In genomic region chr14:23077962-23078361, GRCh38 we compare ENCODE assay signal across 15 cellular contexts. TPM values are rescaled to one million over a fixed set of nuclear protein-coding genes. Genes with fewer than 3 reads are reported as not detected.
DNase-seq lines count a peak whose midpoint lies in the region; ATAC-seq, FAIRE-seq and TF ChIP-seq lines count a peak whose summit lies in the region.
"Had no signal": no experiment of that assay in that cellular context is flagged by ENCODE, and none has a peak within 500 bp of the region (broad histone marks: within the 10 kb centered on the region; RNA-seq: fewer than 3 reads in every experiment).

No MANE protein-coding gene starts in this region.

- H3K27me3 ChIP-seq in adrenal gland: no peaks in the 10 kb centered on the region
- no peaks in the 10 kb centered on the region for H3K27me3 ChIP-seq in HepG2 (ENCODE audit: control insufficient read depth in 1 of 2, insufficient read depth in 2 of 2, low read length in 2 of 2)

- peak overlapping the region; percentile 5 for H3K27ac Mint-ChIP-seq in activated CD4-positive, alpha-beta T cell treated with anti-CD3 and anti-CD28 coated beads, Interleukin-2, amount 10 ng/mL, durations not matched to agents 7 days and 5 days
- H3K27ac Mint-ChIP-seq: activated T-helper 1 cell treated with anti-CD3 and anti-CD28 coated beads, Interleukin-12 subunit alpha, Interleukin-12 subunit beta, Interleukin-2, Interleukin-4 antibody, amounts not matched to agents 30 ng/mL and 10 ng/mL and 1 ng/mL, durations not matched to agents 14 hours and 24 hours and 36 hours had no signal

- TF ChIP-seq EP300 in HepG2 (IDR thresholded peaks at IDR 0.05; ENCODE audit: low read depth in 2 of 2, low read length in 2 of 2) (no peak), HepG2 (CRISPR knock-in tag; IDR thresholded peaks at IDR 0.05; ENCODE audit: borderline replicate concordance) (no peak)

- H3K27me3 Mint-ChIP-seq in activated CD4-positive, alpha-beta T cell treated with anti-CD3 and anti-CD28 coated beads, Interleukin-2, amount 10 ng/mL, durations not matched to agents 7 days and 5 days: no peaks in the 10 kb centered on the region

- TF ChIP-seq RAD21 in HepG2 (CRISPR knock-in tag; IDR thresholded peaks at IDR 0.05): no peak

- no peak overlapping the region for H2AFZ ChIP-seq in HepG2 (ENCODE audit: low read length)

- in situ Hi-C loops in HepG2 (cut with HindIII; ENCODE audit: extremely low pct_ligation_motif_present, low pct_unique_long_range_greater_than_20kb): no loop called here

- H3K79me2 ChIP-seq in HepG2 (ENCODE audit: insufficient read depth, low read length): no peaks in the 10 kb centered on the region

- peaks cover 9% of the 10 kb centered on the region; the same call in 1 of the 2 replicates for H4K20me1 ChIP-seq in HepG2 (ENCODE audit: insufficient read depth, low read length)

- CTCF ChIA-PET in activated CD4-positive, alpha-beta T cell treated with anti-CD3 and anti-CD28 coated beads, Interleukin-2, amount 10 ng/mL, durations not matched to agents 7 days and 5 days (lab: Charles Lee): interaction anchor here (0.8 to 2.7 kb wide), 8 partner anchors 8 to 25 kb away, joined by 3 to 19 read pairs (median 9); partner anchors contain the start of genes ACIN1 and C14orf119
- CTCF ChIA-PET in HepG2 (lab: Yijun Ruan, JAX; ENCODE audit: low intra/inter-chr PET ratio, low total read pairs): interaction anchor here (1.6 to 4.1 kb wide), 4 partner anchors 9 to 109 kb away, joined by 4 to 20 read pairs (median 8); partner anchors contain the start of gene ACIN1

- ATAC-seq in HepG2: no peak

- H3K36me3 ChIP-seq in adrenal gland (replicated peaks in 1 of 2): peaks cover 0 to 97% of the 10 kb centered on the region in 2 donors
- peaks cover 63 to 94% of the 10 kb centered on the region in 2 experiments for H3K36me3 ChIP-seq in HepG2 (replicated peaks in 1 of 2; ENCODE audit: control insufficient read depth in 1 of 2, insufficient read depth in 2 of 2, low read length in 2 of 2)

- BruUV-seq in HepG2 (replicated peaks; lab: Mats Ljungman, UMichigan): no TSS peak

- H3K4me1 ChIP-seq in adrenal gland (replicated peaks in 1 of 2): peaks cover 22% of the 10 kb centered on the region in 2 donors
- H3K4me1 ChIP-seq in HepG2 (ENCODE audit: insufficient read depth, low read length): no peaks in the 10 kb centered on the region

- intact Hi-C loops in adrenal gland (cut with DNase I) (no loop called here), HepG2 (cut with micrococcal nuclease; ENCODE audit: unreplicated experiment) (loop anchor here (1.0 kb wide), 2 partner anchors 9 to 31 kb away; no protein-coding TSS in a partner anchor)

- no peak overlapping the region for H3K4me2 ChIP-seq in HepG2 (ENCODE audit: low read depth, low read length)

- POLR2A ChIA-PET in activated CD4-positive, alpha-beta T cell treated with anti-CD3 and anti-CD28 coated beads, Interleukin-2, amount 10 ng/mL, durations not matched to agents 7 days and 5 days (lab: Charles Lee): no interaction called here
- POLR2A ChIA-PET in HepG2 (lab: Yijun Ruan, JAX): interaction anchor here (1.4 to 5.8 kb wide), 5 partner anchors 9 to 101 kb away, joined by 3 to 85 read pairs (median 12); partner anchors contain the start of genes ACIN1 and C14orf119

- TF ChIP-seq CTCF in adrenal gland (IDR thresholded peaks at IDR 0.05): no peak
- no peak for TF ChIP-seq CTCF in HepG2 (CRISPR knock-in tag; IDR thresholded peaks at IDR 0.05)

- no peak for TF ChIP-seq POLR2A in adrenal gland (IDR thresholded peaks at IDR 0.05)
- no peak for TF ChIP-seq POLR2A in HepG2 (IDR thresholded peaks at IDR 0.05; ENCODE audit: insufficient read depth in 1 of 2, low read depth in 2 of 2, low read length in 2 of 2)

- H3K36me3 Mint-ChIP-seq in activated CD4-positive, alpha-beta T cell treated with anti-CD3 and anti-CD28 coated beads, Interleukin-2, amount 10 ng/mL, durations not matched to agents 7 days and 5 days (ENCODE audit: low read depth): peaks cover 52% of the 10 kb centered on the region

- H3K4me1 Mint-ChIP-seq in activated CD4-positive, alpha-beta T cell treated with anti-CD3 and anti-CD28 coated beads, Interleukin-2, amount 10 ng/mL, durations not matched to agents 7 days and 5 days: no peaks in the 10 kb centered on the region

- FAIRE-seq in HepG2 (lab: Jason Lieb, UNC): no peak

- H3K27ac ChIP-seq in adrenal gland (peak overlapping the region in 4 of 5 donors; percentile 18 to 85 (median 80)), HepG2 (ENCODE audit: extremely low read length, insufficient read depth, low read length) (no peak overlapping the region)

- H3K9me3 Mint-ChIP-seq in activated CD4-positive, alpha-beta T cell treated with anti-CD3 and anti-CD28 coated beads, Interleukin-2, amount 10 ng/mL, durations not matched to agents 7 days and 5 days: no peaks in the 10 kb centered on the region
- H3K9me3 Mint-ChIP-seq: activated T-helper 1 cell treated with anti-CD3 and anti-CD28 coated beads, Interleukin-12 subunit alpha, Interleukin-12 subunit beta, Interleukin-2, Interleukin-4 antibody, amounts not matched to agents 30 ng/mL and 10 ng/mL and 1 ng/mL, durations not matched to agents 14 hours and 24 hours and 36 hours had no signal

- H3K4me3 ChIP-seq in adrenal gland (peak overlapping the region in 1 of 4 donors; percentile 11), HepG2 (replicated peaks in 1 of 3; ENCODE audit: insufficient read depth in 1 of 3, low read depth in 2 of 3, low read length in 3 of 3) (no peak overlapping the region)

- no peak for DNase-seq in activated CD4-positive, alpha-beta T cell treated with anti-CD3 and anti-CD28 coated beads, Interleukin-2, amount 10 ng/mL, durations not matched to agents 7 days and 5 days
- DNase-seq in activated CD4-positive, alpha-beta T cell treated with anti-CD3 and anti-CD28 coated beads for 48 hours: no peak
- no peak for DNase-seq in adrenal gland
- DNase-seq in HepG2 (ENCODE audit: low spot score): no peak
- peak; percentile 51 for DNase-seq in stromal cell of bone marrow (ENCODE audit: low read depth)
- DNase-seq in EL: no peak
- no peak for DNase-seq in NCI-H1417 (lab: John Stamatoyannopoulos, UW)
- DNase-seq in inferior parietal cortex (ENCODE audit: extremely low spot score): no peak
- DNase-seq: DMS79 treated with DMSO at 0.1 percent for 48 hours; NCI-H2227 treated with DMSO at 0.1 percent for 48 hours; occipital lobe; stimulated activated CD4-positive, alpha-beta T cell treated with anti-CD3 and anti-CD28 coated beads, Interleukin-4, amount 100 ng/mL, for 4 hours; substantia nigra had no signal

- H3K9me3 ChIP-seq in adrenal gland (replicated peaks in 1 of 3): no peaks in the 10 kb centered on the region
- H3K9me3 ChIP-seq in HepG2 (ENCODE audit: low read length): no peaks in the 10 kb centered on the region

- WGBS in adrenal gland, 4 donors: 66 to 75% (median 69%) methylated on average over 5 of the region's 5 CpGs
- 97% methylated on average over 5 of the region's 5 CpGs for WGBS in HepG2 (ENCODE audit: low lambda C conversion rate)

- H3K4me3 Mint-ChIP-seq in activated CD4-positive, alpha-beta T cell treated with anti-CD3 and anti-CD28 coated beads, Interleukin-2, amount 10 ng/mL, durations not matched to agents 7 days and 5 days: no peak overlapping the region
- H3K4me3 Mint-ChIP-seq: activated T-helper 1 cell treated with anti-CD3 and anti-CD28 coated beads, Interleukin-12 subunit alpha, Interleukin-12 subunit beta, Interleukin-2, Interleukin-4 antibody, amounts not matched to agents 30 ng/mL and 10 ng/mL and 1 ng/mL, durations not matched to agents 14 hours and 24 hours and 36 hours had no signal

- no peak overlapping the region for H3K9ac ChIP-seq in HepG2 (ENCODE audit: insufficient read depth, low read depth, low read length)

RNA-seq across cellular contexts. Expression of gene ACIN1, which starts 17.0 kb away (rescaled TPM):
- total RNA-seq in activated CD4-positive, alpha-beta T cell treated with anti-CD3 and anti-CD28 coated beads, Interleukin-2, amount 10 ng/mL, durations not matched to agents 7 days and 5 days: 100 to 1,000 TPM; 202 to 221 TPM
- 100 to 1,000 TPM in 4 of 8 donors, 10 to 100 TPM in 4; 73.1 to 203 (median 111) TPM for total RNA-seq in adrenal gland
- 100 to 1,000 TPM; 116 to 431 (median 258) TPM for polyA plus RNA-seq in adrenal gland
- total RNA-seq in HepG2 (2016; rRNA removed; fragmentation: Illumina TruSeq; extraction: Trizol): 102 and 165 TPM in 2 replicates
- 71.3 and 71.5 TPM in 2 replicates for total RNA-seq in HepG2 (2016; cell fraction: cytosol; rRNA removed; fragmentation: Illumina TruSeq; extraction: Trizol; ENCODE audit: low read depth)
- 79.7 and 163 TPM in 2 replicates for total RNA-seq in HepG2 (2016; cell fraction: insoluble cytoplasmic fraction; rRNA removed; fragmentation: Illumina TruSeq; extraction: Trizol)
- total RNA-seq in HepG2 (2016; cell fraction: membrane; rRNA removed; fragmentation: Illumina TruSeq; extraction: Trizol): 59.8 and 62.7 TPM in 2 replicates
- total RNA-seq in HepG2 (2016; cell fraction: nucleus; rRNA removed; fragmentation: Illumina TruSeq; extraction: Trizol): 344 and 371 TPM in 2 replicates
- 183 and 222 TPM in 2 replicates for polyA plus RNA-seq in HepG2 (2011; rRNA removed)
- 64.2 and 64.8 TPM in 2 replicates for polyA plus RNA-seq in HepG2 (2011; cell fraction: cytosol; rRNA removed)
- 997 and 1,030 TPM in 2 replicates for polyA plus RNA-seq in HepG2 (2011; cell fraction: nucleus; rRNA removed)
- polyA plus RNA-seq in HepG2 (2012): 155 and 156 TPM in 2 replicates
- polyA plus RNA-seq in HepG2 (2016; cell fraction: cytosol; fragmentation: Illumina TruSeq; extraction: Trizol; ENCODE audit: low read depth): 17.6 and 21.0 TPM in 2 replicates
- polyA plus RNA-seq in HepG2 (2016; cell fraction: insoluble cytoplasmic fraction; fragmentation: Illumina TruSeq; extraction: Trizol; ENCODE audit: low read depth): 105 and 132 TPM in 2 replicates
- polyA plus RNA-seq in HepG2 (2016; cell fraction: membrane; fragmentation: Illumina TruSeq; extraction: Trizol; ENCODE audit: low read depth): 29.3 and 37.8 TPM in 2 replicates
- polyA plus RNA-seq in HepG2 (2016; cell fraction: nucleus; fragmentation: Illumina TruSeq; extraction: Trizol; ENCODE audit: insufficient read depth, low read depth): 1,263 and 1,283 TPM in 2 replicates
- 122 and 152 TPM in 2 replicates for polyA minus RNA-seq in HepG2 (2011; rRNA and poly(A)+ RNA removed; ENCODE audit: low replicate concordance)
- 39.4 and 46.3 TPM in 2 replicates for polyA minus RNA-seq in HepG2 (2011; cell fraction: cytosol; rRNA and poly(A)+ RNA removed)
- polyA minus RNA-seq in HepG2 (2011; cell fraction: nucleus; rRNA and poly(A)+ RNA removed): 630 and 693 TPM in 2 replicates

RNA-seq across cellular contexts. Expression of gene C14orf119, which starts 17.3 kb away (rescaled TPM):
- total RNA-seq in activated CD4-positive, alpha-beta T cell treated with anti-CD3 and anti-CD28 coated beads, Interleukin-2, amount 10 ng/mL, durations not matched to agents 7 days and 5 days: 10 to 100 TPM; 48.0 to 48.2 TPM
- total RNA-seq in adrenal gland (100 to 1,000 TPM in 1 of 8 donors, 10 to 100 TPM in 7; 23.9 to 206 (median 53.1) TPM), HepG2 (2016; rRNA removed; fragmentation: Illumina TruSeq; extraction: Trizol) (206 and 299 TPM in 2 replicates)
- polyA plus RNA-seq in adrenal gland (10 to 100 TPM; 28.0 to 52.9 (median 35.1) TPM), HepG2 (2011; rRNA removed) (104 and 117 TPM in 2 replicates)
- total RNA-seq in HepG2 (2016; cell fraction: cytosol; rRNA removed; fragmentation: Illumina TruSeq; extraction: Trizol; ENCODE audit: low read depth): 51.0 and 54.6 TPM in 2 replicates
- total RNA-seq in HepG2 (2016; cell fraction: insoluble cytoplasmic fraction; rRNA removed; fragmentation: Illumina TruSeq; extraction: Trizol): 204 and 326 TPM in 2 replicates
- 66.2 and 72.9 TPM in 2 replicates for total RNA-seq in HepG2 (2016; cell fraction: membrane; rRNA removed; fragmentation: Illumina TruSeq; extraction: Trizol)
- total RNA-seq in HepG2 (2016; cell fraction: nucleus; rRNA removed; fragmentation: Illumina TruSeq; extraction: Trizol): 67.0 and 72.0 TPM in 2 replicates
- polyA plus RNA-seq in HepG2 (2011; cell fraction: cytosol; rRNA removed): 125 and 157 TPM in 2 replicates
- 52.9 and 72.4 TPM in 2 replicates for polyA plus RNA-seq in HepG2 (2011; cell fraction: nucleus; rRNA removed)
- 79.1 and 104 TPM in 2 replicates for polyA plus RNA-seq in HepG2 (2012)
- 39.1 and 40.5 TPM in 2 replicates for polyA plus RNA-seq in HepG2 (2016; cell fraction: cytosol; fragmentation: Illumina TruSeq; extraction: Trizol; ENCODE audit: low read depth)
- 290 and 316 TPM in 2 replicates for polyA plus RNA-seq in HepG2 (2016; cell fraction: insoluble cytoplasmic fraction; fragmentation: Illumina TruSeq; extraction: Trizol; ENCODE audit: low read depth)
- polyA plus RNA-seq in HepG2 (2016; cell fraction: membrane; fragmentation: Illumina TruSeq; extraction: Trizol; ENCODE audit: low read depth): 46.1 and 51.5 TPM in 2 replicates
- 112 and 120 TPM in 2 replicates for polyA plus RNA-seq in HepG2 (2016; cell fraction: nucleus; fragmentation: Illumina TruSeq; extraction: Trizol; ENCODE audit: insufficient read depth, low read depth)
- 101 and 161 TPM in 2 replicates for polyA minus RNA-seq in HepG2 (2011; rRNA and poly(A)+ RNA removed; ENCODE audit: low replicate concordance)
- polyA minus RNA-seq in HepG2 (2011; cell fraction: cytosol; rRNA and poly(A)+ RNA removed): 54.7 and 61.1 TPM in 2 replicates
- 24.1 and 38.5 TPM in 2 replicates for polyA minus RNA-seq in HepG2 (2011; cell fraction: nucleus; rRNA and poly(A)+ RNA removed)

RNA-seq across cellular contexts. Expression of gene CDH24, which starts 20.6 kb away (rescaled TPM):
- total RNA-seq in activated CD4-positive, alpha-beta T cell treated with anti-CD3 and anti-CD28 coated beads, Interleukin-2, amount 10 ng/mL, durations not matched to agents 7 days and 5 days: 1 to 10 TPM; 2.9 to 3.0 TPM
- total RNA-seq in adrenal gland (1 to 10 TPM; 1.9 to 5.7 (median 3.4) TPM), HepG2 (2016; rRNA removed; fragmentation: Illumina TruSeq; extraction: Trizol) (0.41 and 0.69 TPM in 2 replicates)
- polyA plus RNA-seq in adrenal gland (10 to 100 TPM in 2 of 3 donors, 1 to 10 TPM in 1; 1.5 to 29.3 (median 15.3) TPM), HepG2 (2011; rRNA removed) (0.99 and 1.2 TPM in 2 replicates)
- total RNA-seq in HepG2 (2016; cell fraction: cytosol; rRNA removed; fragmentation: Illumina TruSeq; extraction: Trizol; ENCODE audit: low read depth): 0.35 and 0.40 TPM in 2 replicates
- total RNA-seq in HepG2 (2016; cell fraction: insoluble cytoplasmic fraction; rRNA removed; fragmentation: Illumina TruSeq; extraction: Trizol): 0.45 and 0.76 TPM in 2 replicates
- total RNA-seq in HepG2 (2016; cell fraction: membrane; rRNA removed; fragmentation: Illumina TruSeq; extraction: Trizol): 1.1 and 1.2 TPM in 2 replicates
- 0.56 and 0.59 TPM in 2 replicates for total RNA-seq in HepG2 (2016; cell fraction: nucleus; rRNA removed; fragmentation: Illumina TruSeq; extraction: Trizol)
- 0.41 and 0.76 TPM in 2 replicates for polyA plus RNA-seq in HepG2 (2011; cell fraction: cytosol; rRNA removed)
- 6.5 and 6.6 TPM in 2 replicates for polyA plus RNA-seq in HepG2 (2011; cell fraction: nucleus; rRNA removed)
- 0.50 and 0.55 TPM in 2 replicates for polyA plus RNA-seq in HepG2 (2012)
- polyA plus RNA-seq in HepG2 (2016; cell fraction: cytosol; fragmentation: Illumina TruSeq; extraction: Trizol; ENCODE audit: low read depth): 0.59 and 0.70 TPM in 2 replicates
- 0.41 and 0.73 TPM in 2 replicates for polyA plus RNA-seq in HepG2 (2016; cell fraction: insoluble cytoplasmic fraction; fragmentation: Illumina TruSeq; extraction: Trizol; ENCODE audit: low read depth)
- polyA plus RNA-seq in HepG2 (2016; cell fraction: membrane; fragmentation: Illumina TruSeq; extraction: Trizol; ENCODE audit: low read depth): 1.0 and 1.2 TPM in 2 replicates
- 2.5 and 2.8 TPM in 2 replicates for polyA plus RNA-seq in HepG2 (2016; cell fraction: nucleus; fragmentation: Illumina TruSeq; extraction: Trizol; ENCODE audit: insufficient read depth, low read depth)
- 1.1 and 16.3 TPM in 2 replicates for polyA minus RNA-seq in HepG2 (2011; rRNA and poly(A)+ RNA removed; ENCODE audit: low replicate concordance)
- 0.40 and 0.44 TPM in 2 replicates for polyA minus RNA-seq in HepG2 (2011; cell fraction: cytosol; rRNA and poly(A)+ RNA removed)
- 0.90 and 0.99 TPM in 2 replicates for polyA minus RNA-seq in HepG2 (2011; cell fraction: nucleus; rRNA and poly(A)+ RNA removed)

RNA-seq across cellular contexts. Expression of gene CIROP, which starts 26.8 kb away (rescaled TPM):
- total RNA-seq in activated CD4-positive, alpha-beta T cell treated with anti-CD3 and anti-CD28 coated beads, Interleukin-2, amount 10 ng/mL, durations not matched to agents 7 days and 5 days: not detected
- not detected for total RNA-seq in adrenal gland
- polyA plus RNA-seq in adrenal gland: not detected
- total RNA-seq in HepG2 (2016; rRNA removed; fragmentation: Illumina TruSeq; extraction: Trizol): not detected in 2 replicates
- total RNA-seq in HepG2 (2016; cell fraction: cytosol; rRNA removed; fragmentation: Illumina TruSeq; extraction: Trizol; ENCODE audit: low read depth): not detected in 2 replicates
- total RNA-seq in HepG2 (2016; cell fraction: insoluble cytoplasmic fraction; rRNA removed; fragmentation: Illumina TruSeq; extraction: Trizol): not detected in 2 replicates
- total RNA-seq in HepG2 (2016; cell fraction: membrane; rRNA removed; fragmentation: Illumina TruSeq; extraction: Trizol): not detected in 2 replicates
- total RNA-seq in HepG2 (2016; cell fraction: nucleus; rRNA removed; fragmentation: Illumina TruSeq; extraction: Trizol): not detected in 2 replicates
- polyA plus RNA-seq in HepG2 (2011; rRNA removed): 0.07 and 0.14 TPM in 2 replicates
- 0.05 and 0.14 TPM in 2 replicates for polyA plus RNA-seq in HepG2 (2011; cell fraction: cytosol; rRNA removed)
- polyA plus RNA-seq in HepG2 (2011; cell fraction: nucleus; rRNA removed): 0.18 and 0.59 TPM in 2 replicates
- polyA plus RNA-seq in HepG2 (2012): 0.05 and 0.12 TPM in 2 replicates
- polyA plus RNA-seq in HepG2 (2016; cell fraction: cytosol; fragmentation: Illumina TruSeq; extraction: Trizol; ENCODE audit: low read depth): not detected in 2 replicates
- not detected in 2 replicates for polyA plus RNA-seq in HepG2 (2016; cell fraction: insoluble cytoplasmic fraction; fragmentation: Illumina TruSeq; extraction: Trizol; ENCODE audit: low read depth)
- polyA plus RNA-seq in HepG2 (2016; cell fraction: membrane; fragmentation: Illumina TruSeq; extraction: Trizol; ENCODE audit: low read depth): not detected in 2 replicates
- polyA plus RNA-seq in HepG2 (2016; cell fraction: nucleus; fragmentation: Illumina TruSeq; extraction: Trizol; ENCODE audit: insufficient read depth, low read depth): not detected in 2 replicates
- polyA minus RNA-seq in HepG2 (2011; rRNA and poly(A)+ RNA removed; ENCODE audit: low replicate concordance): 0.12 TPM in 1 of 2 replicates, not detected in the other
- polyA minus RNA-seq in HepG2 (2011; cell fraction: cytosol; rRNA and poly(A)+ RNA removed): not detected in 2 replicates
- polyA minus RNA-seq in HepG2 (2011; cell fraction: nucleus; rRNA and poly(A)+ RNA removed): not detected in 2 replicates
- total RNA-seq: activated T-helper 1 cell treated with anti-CD3 and anti-CD28 coated beads, Interleukin-12 subunit alpha, Interleukin-12 subunit beta, Interleukin-2, Interleukin-4 antibody, amounts not matched to agents 30 ng/mL and 10 ng/mL and 1 ng/mL, durations not matched to agents 14 hours and 24 hours and 36 hours; glomerular endothelial cell; occipital lobe had no signal

RNA-seq across cellular contexts. Expression of gene PSMB11, which starts 36.0 kb away (rescaled TPM):
- total RNA-seq in activated CD4-positive, alpha-beta T cell treated with anti-CD3 and anti-CD28 coated beads, Interleukin-2, amount 10 ng/mL, durations not matched to agents 7 days and 5 days: under 1 TPM in 1 of 2 experiments, not detected in 1; 0.21 TPM
- not detected for total RNA-seq in adrenal gland
- not detected for polyA plus RNA-seq in adrenal gland
- total RNA-seq in HepG2 (2016; rRNA removed; fragmentation: Illumina TruSeq; extraction: Trizol): not detected in 2 replicates
- not detected in 2 replicates for total RNA-seq in HepG2 (2016; cell fraction: cytosol; rRNA removed; fragmentation: Illumina TruSeq; extraction: Trizol; ENCODE audit: low read depth)
- not detected in 2 replicates for total RNA-seq in HepG2 (2016; cell fraction: insoluble cytoplasmic fraction; rRNA removed; fragmentation: Illumina TruSeq; extraction: Trizol)
- total RNA-seq in HepG2 (2016; cell fraction: membrane; rRNA removed; fragmentation: Illumina TruSeq; extraction: Trizol): not detected in 2 replicates
- not detected in 2 replicates for total RNA-seq in HepG2 (2016; cell fraction: nucleus; rRNA removed; fragmentation: Illumina TruSeq; extraction: Trizol)
- polyA plus RNA-seq in HepG2 (2011; rRNA removed): not detected in 2 replicates
- not detected in 2 replicates for polyA plus RNA-seq in HepG2 (2011; cell fraction: cytosol; rRNA removed)
- not detected in 2 replicates for polyA plus RNA-seq in HepG2 (2011; cell fraction: nucleus; rRNA removed)
- not detected in 2 replicates for polyA plus RNA-seq in HepG2 (2012)
- not detected in 2 replicates for polyA plus RNA-seq in HepG2 (2016; cell fraction: cytosol; fragmentation: Illumina TruSeq; extraction: Trizol; ENCODE audit: low read depth)
- not detected in 2 replicates for polyA plus RNA-seq in HepG2 (2016; cell fraction: insoluble cytoplasmic fraction; fragmentation: Illumina TruSeq; extraction: Trizol; ENCODE audit: low read depth)
- polyA plus RNA-seq in HepG2 (2016; cell fraction: membrane; fragmentation: Illumina TruSeq; extraction: Trizol; ENCODE audit: low read depth): not detected in 2 replicates
- not detected in 2 replicates for polyA plus RNA-seq in HepG2 (2016; cell fraction: nucleus; fragmentation: Illumina TruSeq; extraction: Trizol; ENCODE audit: insufficient read depth, low read depth)
- 0.10 TPM in 1 of 2 replicates, not detected in the other for polyA minus RNA-seq in HepG2 (2011; rRNA and poly(A)+ RNA removed; ENCODE audit: low replicate concordance)
- polyA minus RNA-seq in HepG2 (2011; cell fraction: cytosol; rRNA and poly(A)+ RNA removed): not detected in 2 replicates
- polyA minus RNA-seq in HepG2 (2011; cell fraction: nucleus; rRNA and poly(A)+ RNA removed): not detected in 2 replicates
- total RNA-seq: activated T-helper 1 cell treated with anti-CD3 and anti-CD28 coated beads, Interleukin-12 subunit alpha, Interleukin-12 subunit beta, Interleukin-2, Interleukin-4 antibody, amounts not matched to agents 30 ng/mL and 10 ng/mL and 1 ng/mL, durations not matched to agents 14 hours and 24 hours and 36 hours; glomerular endothelial cell; occipital lobe had no signal
